In the genomic region with DNA sequence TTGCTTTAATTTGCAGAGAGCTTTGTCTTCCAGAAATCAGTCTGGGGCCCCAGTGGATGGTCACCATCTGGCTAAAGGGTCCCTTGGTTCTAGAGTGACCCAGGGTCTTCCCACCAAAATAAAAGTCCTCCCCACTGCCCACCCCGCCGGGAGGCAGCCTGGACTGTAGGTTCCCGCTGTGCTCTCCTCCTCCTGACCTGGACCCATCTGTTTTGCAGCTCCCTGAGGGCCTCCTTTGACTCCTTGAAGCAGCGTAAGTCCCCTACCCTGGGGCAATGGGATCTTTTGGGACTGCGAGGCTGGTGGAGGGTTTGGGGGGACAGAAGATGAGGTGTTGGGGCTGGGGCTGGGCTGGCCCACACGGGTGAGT, we compare ENCODE assay signal across 17 cellular contexts. TPM values are rescaled to one million over a fixed set of nuclear protein-coding genes. Genes with fewer than 3 reads are reported as not detected.
DNase-seq lines count a peak whose midpoint lies in the region; ATAC-seq, FAIRE-seq and TF ChIP-seq lines count a peak whose summit lies in the region.
"Had no signal": no experiment of that assay in that cellular context is flagged by ENCODE, and none has a peak within 500 bp of the region (broad histone marks: within the 10 kb centered on the region; RNA-seq: fewer than 3 reads in every experiment).

No MANE protein-coding gene starts in this region.

- peak overlapping the region; percentile 39 for H3K27ac Mint-ChIP-seq in activated CD4-positive, alpha-beta T cell treated with anti-CD3 and anti-CD28 coated beads, Interleukin-2, amount 10 ng/mL, durations not matched to agents 24 days and 14 days
- peak overlapping the region; percentile 50 for H3K27ac Mint-ChIP-seq in activated naive CD8-positive, alpha-beta T cell

- peaks cover 100% of the 10 kb centered on the region for H3K36me3 ChIP-seq in neutrophil
- H3K36me3 ChIP-seq: esophagus muscularis mucosa, Peyer's patch had no signal

- TF ChIP-seq CTCF in neutrophil (IDR thresholded peaks at IDR 0.05): no peak

- H3K36me3 Mint-ChIP-seq in activated CD4-positive, alpha-beta T cell treated with anti-CD3 and anti-CD28 coated beads, Interleukin-2, amount 10 ng/mL, durations not matched to agents 24 days and 14 days (ENCODE audit: low read depth): peaks cover 63% of the 10 kb centered on the region
- no peaks in the 10 kb centered on the region for H3K36me3 Mint-ChIP-seq in activated naive CD8-positive, alpha-beta T cell
- H3K36me3 Mint-ChIP-seq: CD4-positive, CD25-positive, alpha-beta regulatory T cell had no signal

- H3K4me1 Mint-ChIP-seq in activated CD4-positive, alpha-beta T cell treated with anti-CD3 and anti-CD28 coated beads, Interleukin-2, amount 10 ng/mL, durations not matched to agents 24 days and 14 days: peaks cover 47% of the 10 kb centered on the region
- H3K4me1 Mint-ChIP-seq in activated naive CD8-positive, alpha-beta T cell (ENCODE audit: low read depth): peaks cover 40% of the 10 kb centered on the region

- no peak for TF ChIP-seq POLR2A in GM12892 (IDR thresholded peaks at IDR 0.05; ENCODE audit: low read depth, low read length)

- no peaks in the 10 kb centered on the region for H3K27me3 Mint-ChIP-seq in activated CD4-positive, alpha-beta T cell treated with anti-CD3 and anti-CD28 coated beads, Interleukin-2, amount 10 ng/mL, durations not matched to agents 24 days and 14 days
- H3K27me3 Mint-ChIP-seq in activated naive CD8-positive, alpha-beta T cell: no peaks in the 10 kb centered on the region
- H3K27me3 Mint-ChIP-seq: CD4-positive, CD25-positive, alpha-beta regulatory T cell had no signal

- no peak for FAIRE-seq in GM12892 (lab: Jason Lieb, UNC)
- FAIRE-seq: colon, kidney had no signal

- no peaks in the 10 kb centered on the region for H3K9me3 Mint-ChIP-seq in activated CD4-positive, alpha-beta T cell treated with anti-CD3 and anti-CD28 coated beads, Interleukin-2, amount 10 ng/mL, durations not matched to agents 24 days and 14 days
- H3K9me3 Mint-ChIP-seq in activated naive CD8-positive, alpha-beta T cell (ENCODE audit: low read depth): no peaks in the 10 kb centered on the region
- H3K9me3 Mint-ChIP-seq: CD4-positive, CD25-positive, alpha-beta regulatory T cell had no signal

- H3K27ac ChIP-seq in neutrophil: peak overlapping the region; percentile 94
- H3K27ac ChIP-seq: ascending aorta, esophagus muscularis mucosa, Peyer's patch, upper lobe of left lung had no signal

- H3K4me1 ChIP-seq in neutrophil (ENCODE audit: control insufficient read depth in 1 of 2, insufficient read depth in 1 of 2, low read depth in 1 of 2, low read length in 1 of 2): peaks cover 21 to 28% of the 10 kb centered on the region in 2 experiments
- H3K4me1 ChIP-seq: ascending aorta had no signal

- intact Hi-C loops in activated CD4-positive, alpha-beta T cell treated with anti-CD3 and anti-CD28 coated beads, Interleukin-2, amount 10 ng/mL, durations not matched to agents 24 days and 14 days (cut with micrococcal nuclease): no loop called here

- H3K4me3 Mint-ChIP-seq in activated CD4-positive, alpha-beta T cell treated with anti-CD3 and anti-CD28 coated beads, Interleukin-2, amount 10 ng/mL, durations not matched to agents 24 days and 14 days: no peak overlapping the region
- no peak overlapping the region for H3K4me3 Mint-ChIP-seq in activated naive CD8-positive, alpha-beta T cell
- H3K4me3 Mint-ChIP-seq: CD4-positive, CD25-positive, alpha-beta regulatory T cell had no signal

- H3K4me3 ChIP-seq in neutrophil (ENCODE audit: low read depth in 1 of 2, low read length in 1 of 2): no peak overlapping the region
- H3K4me3 ChIP-seq: ascending aorta, esophagus muscularis mucosa, Peyer's patch, upper lobe of left lung had no signal

- no peak for ATAC-seq in GM21528 (IDR thresholded peaks at IDR 0.05; ENCODE audit: low FRiP score, unreplicated experiment)

- no peaks in the 10 kb centered on the region for H3K27me3 ChIP-seq in neutrophil
- H3K27me3 ChIP-seq: ascending aorta, Peyer's patch, upper lobe of left lung had no signal

- no peaks in the 10 kb centered on the region for H3K9me3 ChIP-seq in neutrophil
- H3K9me3 ChIP-seq: ascending aorta, esophagus muscularis mucosa, Peyer's patch, upper lobe of left lung had no signal

- no peak for DNase-seq in activated CD4-positive, alpha-beta T cell treated with anti-CD3 and anti-CD28 coated beads, Interleukin-2, amount 10 ng/mL, durations not matched to agents 24 days and 14 days
- no peak for DNase-seq in activated CD4-positive, alpha-beta T cell treated with anti-CD3 and anti-CD28 coated beads, Interleukin-2, amount 50 U/mL, for 4 hours
- DNase-seq in GM12892 (ENCODE audit: insufficient read length) (peak; percentile 12), NCI-H146 (lab: John Stamatoyannopoulos, UW) (no peak), Kasumi-1 (lab: John Stamatoyannopoulos, UW) (no peak)
- DNase-seq: EL, kidney, NCI-H2081 treated with DMSO at 0.1 percent for 48 hours had no signal

RNA-seq across cellular contexts. Expression of a gene that starts 30.1 kb away (rescaled TPM):
- total RNA-seq in activated CD4-positive, alpha-beta T cell treated with anti-CD3 and anti-CD28 coated beads, Interleukin-2, amount 10 ng/mL, durations not matched to agents 24 days and 14 days: 182 and 186 TPM in 2 replicates
- 6.4 TPM for polyA plus RNA-seq in GM12892 (2012; ENCODE audit: missing spikeins)

RNA-seq across cellular contexts. Expression of a gene that starts 45.9 kb away (rescaled TPM):
- total RNA-seq in activated CD4-positive, alpha-beta T cell treated with anti-CD3 and anti-CD28 coated beads, Interleukin-2, amount 10 ng/mL, durations not matched to agents 24 days and 14 days: 41.4 and 43.0 TPM in 2 replicates
- 42.1 TPM for polyA plus RNA-seq in GM12892 (2012; ENCODE audit: missing spikeins)
